11 cellular contexts compared by ENCODE assay signal in genomic region chr12:47272412-47273190, GRCh38.
DNase-seq lines count a peak whose midpoint lies in the region; ATAC-seq and TF ChIP-seq lines count a peak whose summit lies in the region.
"Had no signal": no experiment of that assay in that cellular context is flagged by ENCODE, and none has a peak within 500 bp of the region (broad histone marks: within the 10 kb centered on the region; RNA-seq: fewer than 3 reads in every experiment).

No MANE protein-coding gene starts in this region.

- H3K27ac ChIP-seq in left ventricle myocardium inferior (replicated peaks): no peak overlapping the region

- H3K27me3 ChIP-seq in left ventricle myocardium inferior (ENCODE audit: low read depth): peaks cover 19% of the 10 kb centered on the region

- H3K9me3 ChIP-seq in left ventricle myocardium inferior (replicated peaks): no peaks in the 10 kb centered on the region

- ATAC-seq in GM21737 (IDR thresholded peaks at IDR 0.05; ENCODE audit: unreplicated experiment): no peak
- ATAC-seq: activated CD8-positive, alpha-beta memory T cell treated with anti-CD3 and anti-CD28 coated beads, Interleukin-2, amount 10 ng/mL, durations not matched to agents 7 days and 5 days had no signal

- H3K27me3 Mint-ChIP-seq in activated naive CD8-positive, alpha-beta T cell: no peaks in the 10 kb centered on the region
- H3K27me3 Mint-ChIP-seq: activated CD8-positive, alpha-beta memory T cell treated with anti-CD3 and anti-CD28 coated beads, Interleukin-2, amount 10 ng/mL, durations not matched to agents 7 days and 5 days had no signal

- no peak for TF ChIP-seq CTCF in AG10803 (conservative IDR thresholded peaks at IDR 0.05; ENCODE audit: low read length)
- no peak for TF ChIP-seq CTCF in left ventricle myocardium inferior (IDR thresholded peaks at IDR 0.05; ENCODE audit: borderline replicate concordance)

- H3K27ac Mint-ChIP-seq in activated naive CD8-positive, alpha-beta T cell: peak overlapping the region; percentile 99
- H3K27ac Mint-ChIP-seq: activated CD8-positive, alpha-beta memory T cell treated with anti-CD3 and anti-CD28 coated beads, Interleukin-2, amount 10 ng/mL, durations not matched to agents 7 days and 5 days had no signal

- H3K36me3 ChIP-seq in left ventricle myocardium inferior: no peaks in the 10 kb centered on the region

- peaks cover under 1% of the 10 kb centered on the region for H3K36me3 Mint-ChIP-seq in activated naive CD8-positive, alpha-beta T cell

- peak overlapping the region; percentile 40 for H3K4me3 Mint-ChIP-seq in activated naive CD8-positive, alpha-beta T cell
- H3K4me3 Mint-ChIP-seq: activated CD8-positive, alpha-beta memory T cell treated with anti-CD3 and anti-CD28 coated beads, Interleukin-2, amount 10 ng/mL, durations not matched to agents 7 days and 5 days had no signal

- H3K4me3 ChIP-seq in AG10803 (ENCODE audit: low read length): no peak overlapping the region
- no peak overlapping the region for H3K4me3 ChIP-seq in left ventricle myocardium inferior

- peaks cover 98% of the 10 kb centered on the region for H3K4me1 Mint-ChIP-seq in activated naive CD8-positive, alpha-beta T cell (ENCODE audit: low read depth)

- DNase-seq in AG10803 (ENCODE audit: low read depth) (peak; percentile 37), HUDEP-2 (lab: John Stamatoyannopoulos, UW; ENCODE audit: unreplicated experiment in 76 of 76) (peak in 73 of 76 experiments; percentile 20 to 95 (median 72)), kidney glomerular epithelial cell (lab: John Stamatoyannopoulos, UW) (peak; percentile 40), left ventricle myocardium inferior (no peak), ecto neural progenitor cell (ENCODE audit: low spot score) (no peak)
- no peak for DNase-seq in stimulated activated naive CD4-positive, alpha-beta T cell treated with Interleukin-2 at 50 U/mL for 16 hours (lab: John Stamatoyannopoulos, UW)
- DNase-seq: activated CD8-positive, alpha-beta memory T cell treated with anti-CD3 and anti-CD28 coated beads, Interleukin-2, amount 10 ng/mL, durations not matched to agents 7 days and 5 days; kidney; NCI-H1694 had no signal

- H3K4me1 ChIP-seq in left ventricle myocardium inferior: peaks cover 15% of the 10 kb centered on the region

- intact Hi-C loops in left ventricle myocardium inferior (cut with micrococcal nuclease): no loop called here

- H3K9me3 Mint-ChIP-seq in activated naive CD8-positive, alpha-beta T cell (ENCODE audit: low read depth): peaks cover 1% of the 10 kb centered on the region

Comparison
In these comparisons a context has a peak if more than half of its experiments do, and no peak if none do; other contexts are left out.
1. DNase-seq: peak in AG10803 (single experiment), HUDEP-2 (73 of 76) and kidney glomerular epithelial cell (single experiment); none in stimulated activated naive CD4-positive, alpha-beta T cell treated with Interleukin-2 at 50 U/mL for 16 hours (single experiment), left ventricle myocardium inferior (single experiment) and ecto neural progenitor cell (single experiment).